Comparison of ENCODE assay signal across 10 cellular contexts in the genomic region with DNA sequence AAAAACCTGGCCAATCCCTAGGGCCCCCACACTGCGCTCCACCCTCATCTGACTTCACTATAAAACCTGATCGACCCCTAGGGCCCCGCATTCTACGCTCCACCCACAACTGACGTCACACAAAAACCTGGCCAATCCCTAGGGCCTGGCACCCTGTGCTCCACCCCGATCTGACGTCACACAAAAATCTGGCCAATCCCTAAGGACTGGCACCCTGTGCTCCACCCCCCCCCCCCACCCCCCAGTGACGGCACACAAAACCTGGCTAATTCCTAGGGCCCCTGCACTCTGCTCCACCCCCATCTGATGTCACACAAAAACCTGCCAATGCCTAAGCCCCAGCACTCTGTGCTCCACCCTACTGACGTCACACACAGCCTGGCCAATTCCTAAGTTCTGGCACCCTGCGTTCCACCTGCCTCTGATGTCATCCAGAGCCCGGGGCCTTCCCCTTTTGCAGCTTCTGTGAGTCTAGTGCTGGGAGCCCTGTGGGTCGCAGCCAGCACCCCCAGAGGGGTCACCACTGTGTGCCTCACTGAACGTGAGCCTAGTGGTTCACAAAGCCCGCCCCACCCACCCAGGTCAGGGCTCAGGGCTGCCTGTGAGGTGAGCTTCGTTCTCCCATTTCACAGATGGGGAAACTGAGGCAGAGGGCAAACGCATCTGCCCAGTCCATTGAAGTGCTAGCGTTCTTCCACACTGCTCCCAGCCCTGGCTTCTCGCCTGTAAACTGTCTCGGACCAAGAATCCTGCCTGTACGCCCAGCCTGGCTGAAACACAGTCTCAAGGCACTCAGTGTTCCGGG. TPM values are rescaled to one million over a fixed set of nuclear protein-coding genes. Genes with fewer than 3 reads are reported as not detected.
DNase-seq lines count a peak whose midpoint lies in the region; ATAC-seq and TF ChIP-seq lines count a peak whose summit lies in the region.
"Had no signal": no experiment of that assay in that cellular context is flagged by ENCODE, and none has a peak within 500 bp of the region (broad histone marks: within the 10 kb centered on the region; RNA-seq: fewer than 3 reads in every experiment).

No MANE protein-coding gene starts in this region.

- no peaks in the 10 kb centered on the region for H3K36me3 Mint-ChIP-seq in type B pancreatic cell
- H3K36me3 Mint-ChIP-seq in stimulated activated naive B cell treated with anti-CD40 and anti-IgM and Interleukin-4, amounts not matched to agents 10 μg/mL and 1 μg/mL and 100 μg/mL, for 72 hours, result peaks cover 0 to 10% of the 10 kb centered on the region in 2 donors

- H3K4me3 Mint-ChIP-seq in type B pancreatic cell, result no peak overlapping the region
- H3K4me3 Mint-ChIP-seq in stimulated activated naive B cell treated with anti-CD40 and anti-IgM and Interleukin-4, amounts not matched to agents 10 μg/mL and 1 μg/mL and 100 μg/mL, for 72 hours, result no peak overlapping the region

- no peak for TF ChIP-seq CTCF in type B pancreatic cell (conservative IDR thresholded peaks at IDR 0.05)

- CTCF ChIA-PET in HEK293T (lab: Yijun Ruan, JAX), result no interaction called here

- no peak overlapping the region for H3K27ac Mint-ChIP-seq in type B pancreatic cell
- no peak overlapping the region for H3K27ac Mint-ChIP-seq in stimulated activated naive B cell treated with anti-CD40 and anti-IgM and Interleukin-4, amounts not matched to agents 10 μg/mL and 1 μg/mL and 100 μg/mL, for 72 hours

- H3K4me1 Mint-ChIP-seq in type B pancreatic cell (ENCODE audit: unreplicated experiment), result no peaks in the 10 kb centered on the region
- H3K4me1 Mint-ChIP-seq in stimulated activated naive B cell treated with anti-CD40 and anti-IgM and Interleukin-4, amounts not matched to agents 10 μg/mL and 1 μg/mL and 100 μg/mL, for 72 hours, result peaks cover 10 to 12% of the 10 kb centered on the region in 2 donors

- DNase-seq in NCI-H2227 (lab: John Stamatoyannopoulos, UW; ENCODE audit: unreplicated experiment), result peak; percentile 18
- DNase-seq in NCI-H2227 treated with DMSO at 0.1 percent for 48 hours (lab: John Stamatoyannopoulos, UW), result no peak
- DNase-seq in HEK293T (ENCODE audit: extremely low spot score), result peak; percentile 81
- DNase-seq in SHP77 (lab: John Stamatoyannopoulos, UW), result peak; percentile 87 to 90
- DNase-seq in iPS DF 19.7 (ENCODE audit: low read depth, low spot score), result peak; percentile 64
- no peak for DNase-seq in type B pancreatic cell (ENCODE audit: extremely low spot score, unreplicated experiment)
- DNase-seq in stimulated activated naive B cell treated with anti-CD40 and anti-IgM and Interleukin-4, amounts not matched to agents 10 μg/mL and 1 μg/mL and 100 μg/mL, for 72 hours, result no peak
- DNase-seq: activated T-cell treated with anti-CD3 and anti-CD28 coated beads, Interleukin-2, amount 50 U/mL, for 1 hour; Peyer's patch had no signal

- H3K27me3 Mint-ChIP-seq in type B pancreatic cell, result peaks cover 34% of the 10 kb centered on the region
- H3K27me3 Mint-ChIP-seq in stimulated activated naive B cell treated with anti-CD40 and anti-IgM and Interleukin-4, amounts not matched to agents 10 μg/mL and 1 μg/mL and 100 μg/mL, for 72 hours, result peaks cover 54 to 63% of the 10 kb centered on the region in 2 donors

- no peak for ATAC-seq in HG03571 (IDR thresholded peaks at IDR 0.05; ENCODE audit: unreplicated experiment)
- ATAC-seq in stimulated activated naive B cell treated with anti-CD40 and anti-IgM and Interleukin-4, amounts not matched to agents 10 μg/mL and 1 μg/mL and 100 μg/mL, for 72 hours (replicated peaks), result no peak

- POLR2A ChIA-PET in HEK293T (lab: Yijun Ruan, JAX), result no interaction called here

- H3K9me3 Mint-ChIP-seq in type B pancreatic cell, result no peaks in the 10 kb centered on the region
- H3K9me3 Mint-ChIP-seq in stimulated activated naive B cell treated with anti-CD40 and anti-IgM and Interleukin-4, amounts not matched to agents 10 μg/mL and 1 μg/mL and 100 μg/mL, for 72 hours, result peaks cover 5 to 15% of the 10 kb centered on the region in 2 donors

TF ChIP-seq in HEK293T, 16 proteins besides CTCF, POLR2A, EP300 and RAD21:
- TF ChIP-seq TARDBP (IDR thresholded peaks at IDR 0.05), result no peak
- TF ChIP-seq SP1 (IDR thresholded peaks at IDR 0.05), result no peak
- no peak for TF ChIP-seq SUZ12 (IDR thresholded peaks at IDR 0.05)
- TF ChIP-seq FOXA1 (IDR thresholded peaks at IDR 0.05), result no peak
- no peak for TF ChIP-seq ELF4 (IDR thresholded peaks at IDR 0.05)

RNA-seq across cellular contexts. Expression of a gene that starts 40.6 kb away (rescaled TPM):
- total RNA-seq in type B pancreatic cell (ENCODE audit: low replicate concordance), result 5.6 and 12.3 TPM in 2 replicates

Comparison
In these comparisons a context has a peak if more than half of its experiments do, and no peak if none do; other contexts are left out.
1. DNase-seq: peak in NCI-H2227 (single experiment), HEK293T (single experiment), SHP77 (2 of 2) and iPS DF 19.7 (single experiment); none in NCI-H2227 treated with DMSO at 0.1 percent for 48 hours (single experiment), type B pancreatic cell (single experiment) and stimulated activated naive B cell treated with anti-CD40 and anti-IgM and Interleukin-4, amounts not matched to agents 10 μg/mL and 1 μg/mL and 100 μg/mL, for 72 hours (single experiment).